16 cellular contexts compared by ENCODE assay signal in genomic region chr9:94824401-94824800, GRCh38.
DNase-seq lines count a peak whose midpoint lies in the region; ATAC-seq and TF ChIP-seq lines count a peak whose summit lies in the region.
"Had no signal": no experiment of that assay in that cellular context is flagged by ENCODE, and none has a peak within 500 bp of the region (broad histone marks: within the 10 kb centered on the region; RNA-seq: fewer than 3 reads in every experiment).

No MANE protein-coding gene starts in this region.

- peaks cover 22% of the 10 kb centered on the region for H3K79me2 ChIP-seq in smooth muscle cell (ENCODE audit: low read depth)

- H2AFZ ChIP-seq in smooth muscle cell (ENCODE audit: low read depth) = no peak overlapping the region

- no peak for TF ChIP-seq CTCF in ascending aorta (IDR thresholded peaks at IDR 0.05)
- TF ChIP-seq CTCF in smooth muscle cell (IDR thresholded peaks at IDR 0.05; ENCODE audit: borderline replicate concordance, insufficient read depth, poor library complexity, severe bottlenecking) = no peak

- ATAC-seq in left colon = peak; percentile 73
- ATAC-seq: CD8-positive, alpha-beta T cell; HepG2 had no signal

- H3K27me3 ChIP-seq in ascending aorta = no peaks in the 10 kb centered on the region
- no peaks in the 10 kb centered on the region for H3K27me3 ChIP-seq in smooth muscle cell (ENCODE audit: low read depth)
- H3K27me3 ChIP-seq: MG63 had no signal

- peaks cover 15% of the 10 kb centered on the region for H3F3A ChIP-seq in smooth muscle cell (ENCODE audit: low read depth)

- no peak for DNase-seq in ascending aorta (ENCODE audit: low spot score in 2 of 2)
- DNase-seq in left colon = no peak
- DNase-seq in smooth muscle cell (lab: John Stamatoyannopoulos, UW; ENCODE audit: unreplicated experiment) = no peak
- DNase-seq in activated CD4-positive, alpha-beta T cell treated with anti-CD3 and anti-CD28 coated beads for 4 hours = no peak
- DNase-seq in putamen (ENCODE audit: low spot score) = no peak
- no peak for DNase-seq in iPS-NIHi7 (ENCODE audit: extremely low spot score)
- no peak for DNase-seq in COLO829 (ENCODE audit: low spot score)
- DNase-seq: CD8-positive, alpha-beta T cell; GOT3; MG63; NCI-H1092 treated with DMSO at 0.1 percent for 48 hours; NCI-H1694 treated with DMSO at 0.1 percent for 48 hours; NCI-H345; NCI-H526 treated with DMSO at 0.1 percent for 48 hours had no signal

- H3K9me3 ChIP-seq in ascending aorta (no peaks in the 10 kb centered on the region), smooth muscle cell (replicated peaks; ENCODE audit: low read depth) (no peaks in the 10 kb centered on the region)
- H3K9me3 ChIP-seq: MG63 had no signal

- WGBS in smooth muscle cell (ENCODE audit: low lambda C conversion rate) = 63% methylated on average over 2 of the region's 2 CpGs

- H3K4me1 ChIP-seq in ascending aorta (peaks cover 5 to 50% of the 10 kb centered on the region in 2 donors), smooth muscle cell (ENCODE audit: low read depth) (peaks cover 66% of the 10 kb centered on the region)

- H3K4me3 ChIP-seq in ascending aorta (peak overlapping the region in 1 of 2 donors; percentile 15), smooth muscle cell (no peak overlapping the region)
- H3K4me3 ChIP-seq: MG63 had no signal

- peak overlapping the region; percentile 49 for H3K4me2 ChIP-seq in smooth muscle cell
- H3K4me2 ChIP-seq: KMS-11 had no signal

- H3K27ac ChIP-seq in ascending aorta (peak overlapping the region; percentile 82 to 89), smooth muscle cell (ENCODE audit: low read depth) (peak overlapping the region; percentile 84)
- H3K27ac ChIP-seq: KMS-11 had no signal

- no peaks in the 10 kb centered on the region for H4K20me1 ChIP-seq in smooth muscle cell (ENCODE audit: low read depth)

- H3K9ac ChIP-seq in smooth muscle cell (ENCODE audit: low read depth) = no peak overlapping the region
- H3K9ac ChIP-seq: KMS-11 had no signal

- H3K36me3 ChIP-seq in ascending aorta (no peaks in the 10 kb centered on the region), smooth muscle cell (ENCODE audit: low read depth) (no peaks in the 10 kb centered on the region)
- H3K36me3 ChIP-seq: MG63 had no signal

- intact Hi-C loops in ascending aorta (cut with DNase I) (loop anchor here (5.0 to 10.0 kb wide), 2 partner anchors 78 to 100 kb away; partner anchors contain the start of gene AOPEP), left colon (cut with DNase I, micrococcal nuclease) (no loop called here)
